ENCODE assay signal across 11 cellular contexts in genomic region chr2:119703526-119703925, GRCh38.
"Had no signal": no experiment of that assay in that cellular context is flagged by ENCODE, and none has a peak within 500 bp of the region (broad histone marks: within the 10 kb centered on the region; RNA-seq: fewer than 3 reads in every experiment).

No MANE protein-coding gene starts in this region.

- H3K4me1 ChIP-seq: colonic mucosa, transverse colon, uterus had no signal

- H3K9me3 ChIP-seq: colonic mucosa, neutrophil, transverse colon, uterus had no signal

- H3K4me3 ChIP-seq: colonic mucosa, gastroesophageal sphincter, heart right ventricle, transverse colon, uterus had no signal

- H3K36me3 Mint-ChIP-seq: activated naive CD8-positive, alpha-beta T cell; natural killer cell had no signal

- H3K4me3 Mint-ChIP-seq: activated CD4-positive, alpha-beta T cell treated with anti-CD3 and anti-CD28 coated beads, Interleukin-2, amount 10 ng/mL, durations not matched to agents 7 days and 5 days; activated naive CD8-positive, alpha-beta T cell; natural killer cell; T-helper 1 cell treated with Interleukin-12 subunit alpha and Interleukin-12 subunit beta and Interleukin-4 antibody, amounts not matched to agents 30 μg/mL and 1 μg/mL, for 36 hours had no signal

- H3K36me3 ChIP-seq: colonic mucosa, heart right ventricle, neutrophil, transverse colon, uterus had no signal

- H3K27me3 ChIP-seq: colonic mucosa, heart right ventricle, neutrophil, transverse colon, uterus had no signal

- H3K9me3 Mint-ChIP-seq: natural killer cell had no signal

- H3K27ac ChIP-seq: colonic mucosa, gastroesophageal sphincter, heart right ventricle, neutrophil, transverse colon, uterus had no signal

- H3K27me3 Mint-ChIP-seq: activated CD4-positive, alpha-beta T cell treated with anti-CD3 and anti-CD28 coated beads, Interleukin-2, amount 10 ng/mL, durations not matched to agents 7 days and 5 days; activated naive CD8-positive, alpha-beta T cell had no signal

- H3K27ac Mint-ChIP-seq: activated naive CD8-positive, alpha-beta T cell; immature natural killer cell; natural killer cell; T-helper 1 cell treated with Interleukin-12 subunit alpha and Interleukin-12 subunit beta and Interleukin-4 antibody, amounts not matched to agents 30 μg/mL and 1 μg/mL, for 36 hours had no signal
